Comparison of ENCODE assay signal across 15 cellular contexts in the genomic region with DNA sequence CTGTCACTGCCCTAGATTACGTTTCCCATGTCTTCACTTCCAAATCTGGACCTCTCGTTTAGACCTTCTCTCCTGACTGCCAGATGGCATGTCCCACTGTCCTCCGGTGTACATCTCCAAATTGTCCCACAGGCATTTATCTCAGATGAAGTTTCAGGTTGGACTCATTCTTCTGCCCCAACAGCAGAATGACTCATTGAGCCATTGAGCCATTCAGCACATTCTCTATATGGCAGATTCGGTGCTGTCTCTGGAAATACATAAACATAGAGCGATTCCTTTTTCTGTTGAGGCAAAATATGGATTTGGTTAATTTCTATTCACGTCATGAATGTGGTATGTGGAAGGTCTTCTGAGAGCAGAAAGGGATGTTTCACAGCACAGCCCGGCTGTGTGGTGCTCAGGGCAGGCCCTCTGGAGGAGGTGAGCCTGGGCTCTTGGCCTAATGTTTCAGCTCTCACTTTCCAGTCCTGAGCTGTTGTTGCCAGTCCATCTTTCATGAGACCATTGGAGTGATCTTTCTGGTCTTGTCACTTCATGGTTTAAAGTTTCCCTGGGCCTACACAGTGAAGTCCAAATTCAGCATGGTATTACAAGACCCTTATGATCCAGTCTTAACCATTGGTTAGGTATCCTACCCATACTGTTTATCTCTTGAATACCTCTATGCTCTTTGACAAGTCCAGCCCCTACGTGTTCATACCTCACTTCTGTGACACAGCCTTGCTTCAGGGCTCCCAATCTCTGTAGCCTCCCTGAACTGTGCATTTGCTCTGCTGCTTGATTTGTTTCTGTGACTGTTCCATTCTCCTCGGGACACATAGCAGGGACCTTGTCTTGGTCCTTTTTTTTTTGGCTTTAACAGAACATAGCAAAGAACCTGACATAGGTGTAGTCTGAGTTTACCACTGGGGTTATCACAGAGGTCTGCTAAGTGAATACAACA. TPM values are rescaled to one million over a fixed set of nuclear protein-coding genes. Genes with fewer than 3 reads are reported as not detected.
DNase-seq lines count a peak whose midpoint lies in the region; ATAC-seq and TF ChIP-seq lines count a peak whose summit lies in the region.
"Had no signal": no experiment of that assay in that cellular context is flagged by ENCODE, and none has a peak within 500 bp of the region (broad histone marks: within the 10 kb centered on the region; RNA-seq: fewer than 3 reads in every experiment).

No MANE protein-coding gene starts in this region.

- intact Hi-C loops in left ventricle myocardium superior (cut with micrococcal nuclease): no loop called here
- intact Hi-C loops in left cardiac atrium (cut with DNase I): no loop called here

- H3K36me3 Mint-ChIP-seq in activated naive CD8-positive, alpha-beta T cell: peaks cover 36% of the 10 kb centered on the region

- H3K9me3 Mint-ChIP-seq in activated naive CD8-positive, alpha-beta T cell (ENCODE audit: low read depth): no peaks in the 10 kb centered on the region

- DNase-seq in left ventricle myocardium superior (no peak), left cardiac atrium (no peak), iris pigment epithelial cell (ENCODE audit: low read depth) (peak; percentile 79), substantia nigra (lab: John Stamatoyannopoulos, UW) (no peak), foreskin keratinocyte (no peak)
- DNase-seq: activated gamma-delta T cell treated with Interleukin-2 at 50 U/mL for 16 hours; NCI-H1105 treated with DMSO at 0.1 percent for 48 hours; NCI-H510A; pancreas; stimulated activated CD4-positive, alpha-beta T cell treated with anti-CD3 and anti-CD28 coated beads, Interleukin-2, amount 100 ng/mL, for 48 hours; WERI-Rb-1 had no signal

- H3K27me3 Mint-ChIP-seq in activated naive CD8-positive, alpha-beta T cell: no peaks in the 10 kb centered on the region

- H3K27ac Mint-ChIP-seq in activated naive CD8-positive, alpha-beta T cell: peak overlapping the region; percentile 87

- H3K9ac ChIP-seq in subcutaneous abdominal adipose tissue (ENCODE audit: low read length in 5 of 5): peak overlapping the region in 1 of 5 donors; percentile 10

- no peak overlapping the region for H3K4me3 ChIP-seq in subcutaneous abdominal adipose tissue (ENCODE audit: low read depth in 1 of 5, low read length in 5 of 5)
- H3K4me3 ChIP-seq: pancreas had no signal

- peaks cover 92% of the 10 kb centered on the region for H3K4me1 Mint-ChIP-seq in activated naive CD8-positive, alpha-beta T cell (ENCODE audit: low read depth)

- H3K27ac ChIP-seq in subcutaneous abdominal adipose tissue (ENCODE audit: low read depth, low read length) (peak overlapping the region; percentile 47), substantia nigra (ENCODE audit: low read depth, low read length, poor library complexity, severe bottlenecking) (no peak overlapping the region), foreskin keratinocyte (no peak overlapping the region)
- H3K27ac ChIP-seq: C4-2B, pancreas, WERI-Rb-1 had no signal

- H3K4me1 ChIP-seq in subcutaneous abdominal adipose tissue (ENCODE audit: control insufficient read depth in 5 of 5, insufficient read depth in 5 of 5, low read length in 5 of 5): peaks cover 11 to 83% (median 76%) of the 10 kb centered on the region in 5 donors
- peaks cover 37% of the 10 kb centered on the region for H3K4me1 ChIP-seq in foreskin keratinocyte

- peaks cover 42 to 68% (median 54%) of the 10 kb centered on the region in 5 donors for H3K36me3 ChIP-seq in subcutaneous abdominal adipose tissue (ENCODE audit: control insufficient read depth in 5 of 5, insufficient read depth in 5 of 5, low read length in 5 of 5)

- no peaks in the 10 kb centered on the region for H3K27me3 ChIP-seq in subcutaneous abdominal adipose tissue (ENCODE audit: control insufficient read depth in 5 of 5, insufficient read depth in 4 of 5, low read length in 5 of 5)
- no peaks in the 10 kb centered on the region for H3K27me3 ChIP-seq in foreskin keratinocyte
- H3K27me3 ChIP-seq: pancreas had no signal

- peak; percentile 39 for ATAC-seq in left ventricle myocardium superior
- no peak for ATAC-seq in left cardiac atrium
- no peak for ATAC-seq in GM21526 (IDR thresholded peaks at IDR 0.05; ENCODE audit: low FRiP score, unreplicated experiment)
- no peak for ATAC-seq in foreskin keratinocyte
- ATAC-seq: pancreas had no signal

- no peaks in the 10 kb centered on the region for H3K9me3 ChIP-seq in subcutaneous abdominal adipose tissue (ENCODE audit: control insufficient read depth in 5 of 5, low read length in 5 of 5)
- H3K9me3 ChIP-seq: pancreas had no signal

- TF ChIP-seq CTCF in foreskin keratinocyte (conservative IDR thresholded peaks at IDR 0.05): no peak

- peak overlapping the region; percentile 79 for H3K4me3 Mint-ChIP-seq in activated naive CD8-positive, alpha-beta T cell

RNA-seq across cellular contexts. Expression of gene HAPSTR1, which starts 15.9 kb away (rescaled TPM):
- 53.0 TPM for total RNA-seq in left ventricle myocardium superior
- total RNA-seq in left cardiac atrium: 10 to 100 TPM; 35.6 to 50.5 TPM
- 61.3 and 68.2 TPM in 2 replicates for total RNA-seq in foreskin keratinocyte
- 14.3 and 16.4 TPM in 2 replicates for polyA plus RNA-seq in foreskin keratinocyte
